8 cellular contexts compared by ENCODE assay signal in the genomic region with DNA sequence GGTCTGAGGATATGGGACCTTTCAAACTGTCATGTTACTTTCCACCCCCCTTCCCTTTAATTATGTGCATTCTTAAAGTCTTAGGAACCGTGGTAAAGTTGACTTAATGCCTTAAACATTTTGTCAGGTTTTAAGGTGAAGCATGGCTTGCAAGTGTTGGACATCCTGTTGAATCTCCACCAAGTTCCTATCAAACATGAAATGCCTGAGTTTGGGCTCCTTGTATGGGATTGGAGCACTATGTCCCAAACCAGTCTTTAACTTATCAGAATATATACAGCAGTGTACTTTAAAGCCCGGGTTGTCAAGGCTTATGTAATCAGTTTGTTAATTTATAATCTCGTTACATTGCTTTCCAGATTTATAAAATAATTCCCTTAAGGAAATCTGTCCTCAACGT. TPM values are rescaled to one million over a fixed set of nuclear protein-coding genes. Genes with fewer than 3 reads are reported as not detected.
DNase-seq lines count a peak whose midpoint lies in the region; ATAC-seq, FAIRE-seq and TF ChIP-seq lines count a peak whose summit lies in the region.

No MANE protein-coding gene starts in this region.

- peak overlapping the region; percentile 86 for H3K9ac ChIP-seq in astrocyte (ENCODE audit: low read length)

- TF ChIP-seq CTCF in astrocyte (IDR thresholded peaks at IDR 0.05; ENCODE audit: insufficient read depth, low read depth, low read length), result no peak
- TF ChIP-seq CTCF in lower leg skin (IDR thresholded peaks at IDR 0.05), result no peak
- no peak for TF ChIP-seq CTCF in upper lobe of right lung (IDR thresholded peaks at IDR 0.05)

- FAIRE-seq in astrocyte (lab: Jason Lieb, UNC), result no peak

- H3K9me3 ChIP-seq in astrocyte (ENCODE audit: insufficient read depth, low read depth, low read length), result no peaks in the 10 kb centered on the region
- no peaks in the 10 kb centered on the region for H3K9me3 ChIP-seq in upper lobe of right lung

- H3K4me1 ChIP-seq in astrocyte (ENCODE audit: insufficient read depth, low read length) (peaks cover 11% of the 10 kb centered on the region), upper lobe of right lung (peaks cover 41% of the 10 kb centered on the region)

- peaks cover 48% of the 10 kb centered on the region for H3K4me1 Mint-ChIP-seq in activated naive CD4-positive, alpha-beta T cell treated with anti-CD3 and anti-CD28 coated beads, Interleukin-2, amount 50 U/mL, for 24 hours
- peaks cover 37% of the 10 kb centered on the region for H3K4me1 Mint-ChIP-seq in astrocyte (ENCODE audit: low read depth, unreplicated experiment)

- DNase-seq in activated naive CD4-positive, alpha-beta T cell treated with Interleukin-2 at 50 U/mL for 16 hours, result no peak
- DNase-seq in astrocyte (ENCODE audit: low read depth) (no peak), lower leg skin (ENCODE audit: low spot score in 2 of 2) (no peak), upper lobe of right lung (no peak), D341Med (ENCODE audit: low spot score) (no peak), NCI-H446 treated with DMSO at 0.1 percent for 48 hours (lab: John Stamatoyannopoulos, UW) (no peak)

- peaks cover 47% of the 10 kb centered on the region for H4K20me1 ChIP-seq in astrocyte (ENCODE audit: insufficient read depth, low read length)

- intact Hi-C loops in lower leg skin (cut with DNase I; ENCODE audit: low total_unique reads), result no loop called here
- intact Hi-C loops in upper lobe of right lung (cut with DNase I), result no loop called here

- no peaks in the 10 kb centered on the region for H3K27me3 Mint-ChIP-seq in activated naive CD4-positive, alpha-beta T cell treated with anti-CD3 and anti-CD28 coated beads, Interleukin-2, amount 50 U/mL, for 24 hours
- H3K27me3 Mint-ChIP-seq in astrocyte (ENCODE audit: low read depth, unreplicated experiment), result peaks cover 10% of the 10 kb centered on the region

- peak overlapping the region; percentile 98 for H3K4me2 ChIP-seq in astrocyte (ENCODE audit: low read length)

- H3K4me3 ChIP-seq in astrocyte (ENCODE audit: insufficient read depth, low read depth, low read length), result peak overlapping the region; percentile 80
- peak overlapping the region; percentile 68 for H3K4me3 ChIP-seq in lower leg skin (ENCODE audit: low read depth, poor library complexity, severe bottlenecking)
- H3K4me3 ChIP-seq in upper lobe of right lung, result peak overlapping the region; percentile 70

- H3K27ac Mint-ChIP-seq in activated naive CD4-positive, alpha-beta T cell treated with anti-CD3 and anti-CD28 coated beads, Interleukin-2, amount 50 U/mL, for 24 hours, result peak overlapping the region; percentile 83
- H3K27ac Mint-ChIP-seq in astrocyte (ENCODE audit: unreplicated experiment), result no peak overlapping the region

- TF ChIP-seq POLR2A in lower leg skin (IDR thresholded peaks at IDR 0.05), result no peak

- H2AFZ ChIP-seq in astrocyte (ENCODE audit: low read depth, low read length), result no peak overlapping the region

- ATAC-seq in upper lobe of right lung (no peak), GM21423 (IDR thresholded peaks at IDR 0.05; ENCODE audit: unreplicated experiment) (no peak)

- peaks cover 56% of the 10 kb centered on the region for H3K79me2 ChIP-seq in astrocyte (ENCODE audit: insufficient read depth, low read length)

- H3K4me3 Mint-ChIP-seq in activated naive CD4-positive, alpha-beta T cell treated with anti-CD3 and anti-CD28 coated beads, Interleukin-2, amount 50 U/mL, for 24 hours, result peak overlapping the region; percentile 89
- H3K4me3 Mint-ChIP-seq in astrocyte (ENCODE audit: unreplicated experiment), result peak overlapping the region; percentile 98

- no peaks in the 10 kb centered on the region for H3K36me3 ChIP-seq in astrocyte (ENCODE audit: insufficient read depth, low read length)
- no peaks in the 10 kb centered on the region for H3K36me3 ChIP-seq in upper lobe of right lung

- H3K27me3 ChIP-seq in astrocyte (ENCODE audit: insufficient read depth, low read length) (peaks cover 5% of the 10 kb centered on the region), upper lobe of right lung (no peaks in the 10 kb centered on the region)

- WGBS in lower leg skin, 2 donors, result 9% methylated on average over 4 of the region's 4 CpGs

- H3K27ac ChIP-seq in astrocyte (ENCODE audit: low read depth, low read length) (no peak overlapping the region), upper lobe of right lung (peak overlapping the region; percentile 84)

- peaks cover 8% of the 10 kb centered on the region for H3K36me3 Mint-ChIP-seq in activated naive CD4-positive, alpha-beta T cell treated with anti-CD3 and anti-CD28 coated beads, Interleukin-2, amount 50 U/mL, for 24 hours
- H3K36me3 Mint-ChIP-seq in astrocyte (ENCODE audit: low read depth, unreplicated experiment), result no peaks in the 10 kb centered on the region

- H3K9me3 Mint-ChIP-seq in activated naive CD4-positive, alpha-beta T cell treated with anti-CD3 and anti-CD28 coated beads, Interleukin-2, amount 50 U/mL, for 24 hours, result no peaks in the 10 kb centered on the region
- H3K9me3 Mint-ChIP-seq in astrocyte (ENCODE audit: unreplicated experiment), result no peaks in the 10 kb centered on the region

RNA-seq across cellular contexts. Expression of a gene that starts 1.2 kb away (rescaled TPM):
- total RNA-seq in astrocyte (12.8 and 13.3 TPM in 2 replicates), lower leg skin (100 to 1,000 TPM in 1 of 4 donors, 10 to 100 TPM in 3; 59.8 to 180 (median 79.9) TPM), upper lobe of right lung (46.3 TPM)
